8 cellular contexts compared by ENCODE assay signal in the genomic region with DNA sequence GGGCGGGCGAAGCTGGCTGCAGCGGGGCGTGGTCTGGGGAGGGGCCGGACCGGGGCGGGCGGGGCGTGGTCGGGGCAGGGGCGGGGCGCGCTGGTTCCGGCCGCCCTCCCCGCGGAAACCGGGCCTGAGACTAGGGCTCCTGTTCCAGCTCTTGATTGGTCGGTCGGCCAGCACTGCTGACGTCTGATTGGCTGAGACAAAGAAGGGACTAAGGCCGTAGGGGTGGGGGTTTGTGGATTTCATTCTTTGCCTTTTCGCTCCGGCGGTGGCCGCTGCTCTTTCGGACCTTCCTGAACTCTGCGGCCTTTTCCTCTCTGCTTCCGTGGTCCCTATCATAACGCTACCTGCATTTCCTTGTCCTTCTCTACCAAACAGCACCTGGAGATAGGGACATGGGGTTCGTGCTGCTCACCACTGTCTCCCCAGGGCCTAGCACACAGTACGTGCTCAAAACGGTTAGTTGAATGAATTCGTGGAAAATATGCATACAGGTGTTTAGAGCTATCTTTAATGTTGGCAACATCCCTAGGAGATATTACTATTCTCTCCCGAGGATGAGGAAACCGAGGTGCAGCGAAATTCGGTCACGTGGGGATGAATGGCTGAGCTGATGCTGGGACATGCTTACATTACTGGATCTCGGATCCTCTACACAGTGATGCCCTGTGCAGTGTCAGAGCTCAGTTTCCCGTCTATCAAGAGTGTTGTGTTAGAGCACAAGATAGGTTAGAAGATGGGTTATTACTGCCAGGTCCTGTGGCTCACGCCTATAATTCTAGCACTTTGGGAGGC.
A peak's percentile ranks its signal among the peaks of the same experiment; 100 is the strongest.
DNase-seq lines count a peak whose midpoint lies in the region; ATAC-seq and TF ChIP-seq lines count a peak whose summit lies in the region.

No MANE protein-coding gene starts in this region.

- peak; percentile 66 for DNase-seq in AG09319 (ENCODE audit: extremely low read depth, low read depth)
- DNase-seq in NCI-H345 (lab: John Stamatoyannopoulos, UW) = peak; percentile 90
- peak; percentile 75 to 76 for DNase-seq in activated CD4-positive, alpha-beta T cell treated with anti-CD3 and anti-CD28 coated beads for 24 hours (ENCODE audit: low read depth in 2 of 2)
- DNase-seq in choroid plexus epithelial cell (ENCODE audit: low read depth) = peak; percentile 87
- DNase-seq in kidney glomerular epithelial cell (lab: John Stamatoyannopoulos, UW) = peak; percentile 92
- peak; percentile 89 for DNase-seq in stimulated activated CD4-positive, alpha-beta T cell treated with anti-CD3 and anti-CD28 coated beads, Interleukin-15, amount 100 ng/mL, for 24 hours

- TF ChIP-seq POLR2A in GM18951 (IDR thresholded peaks at IDR 0.05; ENCODE audit: extremely low read depth, insufficient read depth, insufficient read length) = peak; percentile 66

- in situ Hi-C loops in GM18951 (cut with MboI; ENCODE audit: low sequenced_read_pairs, unreplicated experiment) = no loop called here

- peak overlapping the region; percentile 55 for H3K4me3 ChIP-seq in choroid plexus epithelial cell (ENCODE audit: low read depth, low read length)

- ATAC-seq in HG03159 (IDR thresholded peaks at IDR 0.05; ENCODE audit: unreplicated experiment) = peak; percentile 90

- TF ChIP-seq CTCF in AG09319 (IDR thresholded peaks at IDR 0.05; ENCODE audit: low read depth, low read length) = no peak
- no peak for TF ChIP-seq CTCF in choroid plexus epithelial cell (conservative IDR thresholded peaks at IDR 0.05; ENCODE audit: low read depth, low read length)

Comparison
In these comparisons a context has a peak if more than half of its experiments do, and no peak if none do; other contexts are left out.
1. Peak in every context shown above with its lines: DNase-seq, ATAC-seq and H3K4me3 ChIP-seq.